ENCODE assay signal across 12 cellular contexts in the genomic region with DNA sequence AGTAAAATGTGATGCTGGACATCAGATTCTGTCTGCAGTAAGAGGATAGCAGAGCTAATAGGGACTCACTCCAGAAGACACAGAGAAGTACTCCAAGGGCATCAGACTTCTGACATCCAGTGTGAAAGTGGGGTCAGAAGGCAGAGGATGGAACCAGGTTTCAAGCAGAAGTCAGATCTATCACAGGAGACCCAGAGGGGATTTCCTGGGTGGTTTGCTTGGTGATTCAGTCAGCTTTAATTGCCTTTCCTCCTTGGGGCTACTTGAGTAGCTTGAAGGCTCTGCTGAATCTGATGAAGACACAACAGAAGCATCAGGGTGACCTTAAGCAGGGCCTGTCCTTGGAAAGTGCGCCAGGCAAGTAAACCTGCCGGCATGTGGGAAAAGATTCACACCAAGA.
DNase-seq lines count a peak whose midpoint lies in the region; ATAC-seq and TF ChIP-seq lines count a peak whose summit lies in the region.
"Had no signal": no experiment of that assay in that cellular context is flagged by ENCODE, and none has a peak within 500 bp of the region (broad histone marks: within the 10 kb centered on the region; RNA-seq: fewer than 3 reads in every experiment).

No MANE protein-coding gene starts in this region.

- no peaks in the 10 kb centered on the region for H3K27me3 ChIP-seq in CD4-positive, CD25-positive, alpha-beta regulatory T cell (ENCODE audit: control insufficient read depth, insufficient read depth, low read length)
- H3K27me3 ChIP-seq in right atrium auricular region (no peaks in the 10 kb centered on the region), GM23338 (ENCODE audit: insufficient read depth) (no peaks in the 10 kb centered on the region)
- H3K27me3 ChIP-seq: BE2C had no signal

- H3K4me2 ChIP-seq in GM23338, result no peak overlapping the region

- H3K36me3 Mint-ChIP-seq in CD4-positive, CD25-positive, alpha-beta regulatory T cell, result no peaks in the 10 kb centered on the region
- H3K36me3 Mint-ChIP-seq in GM23338 (ENCODE audit: low read depth), result no peaks in the 10 kb centered on the region

- H2AFZ ChIP-seq in GM23338, result no peak overlapping the region

- TF ChIP-seq CTCF in right atrium auricular region (IDR thresholded peaks at IDR 0.05) (no peak), GM23338 (conservative IDR thresholded peaks at IDR 0.05; ENCODE audit: low read depth in 2 of 2) (no peak), mucosa of descending colon (IDR thresholded peaks at IDR 0.05) (no peak)

- H3K9me3 Mint-ChIP-seq in CD4-positive, CD25-positive, alpha-beta regulatory T cell, result no peaks in the 10 kb centered on the region
- H3K9me3 Mint-ChIP-seq in GM23338, result no peaks in the 10 kb centered on the region

- H3K4me1 ChIP-seq in CD4-positive, CD25-positive, alpha-beta regulatory T cell (ENCODE audit: control insufficient read depth, insufficient read depth, low read length, poor library complexity, severe bottlenecking), result peaks cover 36% of the 10 kb centered on the region
- peaks cover 0 to 9% of the 10 kb centered on the region in 2 donors for H3K4me1 ChIP-seq in right atrium auricular region
- no peaks in the 10 kb centered on the region; the same call in 1 of the 2 replicates for H3K4me1 ChIP-seq in GM23338 (ENCODE audit: insufficient read depth)
- H3K4me1 ChIP-seq in mucosa of descending colon (ENCODE audit: low read depth), result no peaks in the 10 kb centered on the region
- H3K4me1 ChIP-seq: BE2C had no signal

- no peaks in the 10 kb centered on the region for H3K79me2 ChIP-seq in GM23338 (replicated peaks; ENCODE audit: insufficient read depth)

- H3K4me3 Mint-ChIP-seq in CD4-positive, CD25-positive, alpha-beta regulatory T cell, result peak overlapping the region; percentile 13 to 84 (median 68)
- no peak overlapping the region for H3K4me3 Mint-ChIP-seq in GM23338

- H4K20me1 ChIP-seq in GM23338 (replicated peaks; ENCODE audit: insufficient read depth), result no peaks in the 10 kb centered on the region

- H3K9me3 ChIP-seq in CD4-positive, CD25-positive, alpha-beta regulatory T cell (ENCODE audit: control insufficient read depth in 2 of 2, low read length in 2 of 2), result no peaks in the 10 kb centered on the region
- H3K9me3 ChIP-seq in right atrium auricular region (no peaks in the 10 kb centered on the region), mucosa of descending colon (no peaks in the 10 kb centered on the region)
- H3K9me3 ChIP-seq: BE2C had no signal

- H3K27me3 Mint-ChIP-seq in CD4-positive, CD25-positive, alpha-beta regulatory T cell, result no peaks in the 10 kb centered on the region
- H3K27me3 Mint-ChIP-seq in GM23338 (ENCODE audit: insufficient read depth, low read depth, poor library complexity), result peaks cover 9% of the 10 kb centered on the region

- H3K9me2 ChIP-seq in GM23338 (ENCODE audit: insufficient read depth), result no peaks in the 10 kb centered on the region

- H3K36me3 ChIP-seq in CD4-positive, CD25-positive, alpha-beta regulatory T cell (ENCODE audit: control insufficient read depth, insufficient read depth, low read length), result no peaks in the 10 kb centered on the region
- no peaks in the 10 kb centered on the region for H3K36me3 ChIP-seq in right atrium auricular region
- H3K36me3 ChIP-seq in GM23338 (ENCODE audit: insufficient read depth), result no peaks in the 10 kb centered on the region
- H3K36me3 ChIP-seq in mucosa of descending colon (ENCODE audit: low read depth), result no peaks in the 10 kb centered on the region
- H3K36me3 ChIP-seq: BE2C had no signal

- H3F3A ChIP-seq in GM23338 (replicated peaks; ENCODE audit: low read depth), result no peaks in the 10 kb centered on the region

- H3K27ac Mint-ChIP-seq in CD4-positive, CD25-positive, alpha-beta regulatory T cell, result peak overlapping the region; percentile 88 to 95 (median 95)
- no peak overlapping the region for H3K27ac Mint-ChIP-seq in GM23338

- H3K27ac ChIP-seq in CD4-positive, CD25-positive, alpha-beta regulatory T cell (ENCODE audit: insufficient read depth, low read length, poor library complexity, severe bottlenecking), result peak overlapping the region; percentile 27
- H3K27ac ChIP-seq in right atrium auricular region, result no peak overlapping the region
- H3K27ac ChIP-seq in GM23338 (ENCODE audit: low read depth), result no peak overlapping the region

- no peak overlapping the region for H3K4me3 ChIP-seq in CD4-positive, CD25-positive, alpha-beta regulatory T cell (ENCODE audit: low read depth, low read length)
- H3K4me3 ChIP-seq in right atrium auricular region (no peak overlapping the region), GM23338 (no peak overlapping the region), mucosa of descending colon (no peak overlapping the region)

- ATAC-seq in CD4-positive, CD25-positive, alpha-beta regulatory T cell (ENCODE audit: low read depth in 2 of 2), result peak; percentile 75 to 78
- ATAC-seq in GM18907 (IDR thresholded peaks at IDR 0.05; ENCODE audit: unreplicated experiment) (peak; percentile 87), HG03066 (IDR thresholded peaks at IDR 0.05; ENCODE audit: low read depth, unreplicated experiment) (peak; percentile 61), GM23338 (no peak), mucosa of descending colon (no peak)
- ATAC-seq: SK-N-SH treated with all-trans-retinoic acid at 6 μM for 48 hours had no signal

- peak in 2 of 3 donors; percentile 19 to 64 for DNase-seq in CD4-positive, CD25-positive, alpha-beta regulatory T cell
- DNase-seq in activated naive CD4-positive, alpha-beta T cell treated with anti-CD3 and anti-CD28 coated beads, Interleukin-2, amount 50 U/mL, for 16 hours, result peak; percentile 28
- DNase-seq in right atrium auricular region (ENCODE audit: low spot score) (no peak), NCI-H2107 (lab: John Stamatoyannopoulos, UW) (no peak), GM23338 (ENCODE audit: low spot score) (no peak), mucosa of descending colon (no peak)
- DNase-seq: aorta, BE2C, midbrain had no signal

- H3K4me1 Mint-ChIP-seq in CD4-positive, CD25-positive, alpha-beta regulatory T cell, result peaks cover 35 to 79% (median 54%) of the 10 kb centered on the region in 4 donors
- H3K4me1 Mint-ChIP-seq in GM23338, result peaks cover 11% of the 10 kb centered on the region

- intact Hi-C loops in mucosa of descending colon (cut with DNase I, micrococcal nuclease), result no loop called here

TF ChIP-seq in GM23338, 12 proteins besides CTCF, POLR2A, EP300 and RAD21 (continues in another document):
- TF ChIP-seq, protein P1, sequence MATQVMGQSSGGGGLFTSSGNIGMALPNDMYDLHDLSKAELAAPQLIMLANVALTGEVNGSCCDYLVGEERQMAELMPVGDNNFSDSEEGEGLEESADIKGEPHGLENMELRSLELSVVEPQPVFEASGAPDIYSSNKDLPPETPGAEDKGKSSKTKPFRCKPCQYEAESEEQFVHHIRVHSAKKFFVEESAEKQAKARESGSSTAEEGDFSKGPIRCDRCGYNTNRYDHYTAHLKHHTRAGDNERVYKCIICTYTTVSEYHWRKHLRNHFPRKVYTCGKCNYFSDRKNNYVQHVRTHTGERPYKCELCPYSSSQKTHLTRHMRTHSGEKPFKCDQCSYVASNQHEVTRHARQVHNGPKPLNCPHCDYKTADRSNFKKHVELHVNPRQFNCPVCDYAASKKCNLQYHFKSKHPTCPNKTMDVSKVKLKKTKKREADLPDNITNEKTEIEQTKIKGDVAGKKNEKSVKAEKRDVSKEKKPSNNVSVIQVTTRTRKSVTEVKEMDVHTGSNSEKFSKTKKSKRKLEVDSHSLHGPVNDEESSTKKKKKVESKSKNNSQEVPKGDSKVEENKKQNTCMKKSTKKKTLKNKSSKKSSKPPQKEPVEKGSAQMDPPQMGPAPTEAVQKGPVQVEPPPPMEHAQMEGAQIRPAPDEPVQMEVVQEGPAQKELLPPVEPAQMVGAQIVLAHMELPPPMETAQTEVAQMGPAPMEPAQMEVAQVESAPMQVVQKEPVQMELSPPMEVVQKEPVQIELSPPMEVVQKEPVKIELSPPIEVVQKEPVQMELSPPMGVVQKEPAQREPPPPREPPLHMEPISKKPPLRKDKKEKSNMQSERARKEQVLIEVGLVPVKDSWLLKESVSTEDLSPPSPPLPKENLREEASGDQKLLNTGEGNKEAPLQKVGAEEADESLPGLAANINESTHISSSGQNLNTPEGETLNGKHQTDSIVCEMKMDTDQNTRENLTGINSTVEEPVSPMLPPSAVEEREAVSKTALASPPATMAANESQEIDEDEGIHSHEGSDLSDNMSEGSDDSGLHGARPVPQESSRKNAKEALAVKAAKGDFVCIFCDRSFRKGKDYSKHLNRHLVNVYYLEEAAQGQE (IDR thresholded peaks at IDR 0.05; ENCODE audit: unreplicated experiment), result no peak
- TF ChIP-seq ZNF114 (CRISPR knock-in tag; IDR thresholded peaks at IDR 0.05), result no peak

Comparison
In these comparisons a context has a peak if more than half of its experiments do, and no peak if none do; other contexts are left out.
1. ATAC-seq: peak in CD4-positive, CD25-positive, alpha-beta regulatory T cell (2 of 2), GM18907 (single experiment) and HG03066 (single experiment); none in GM23338 (single experiment) and mucosa of descending colon (single experiment).
2. DNase-seq: peak in CD4-positive, CD25-positive, alpha-beta regulatory T cell (2 of 3) and activated naive CD4-positive, alpha-beta T cell treated with anti-CD3 and anti-CD28 coated beads, Interleukin-2, amount 50 U/mL, for 16 hours (single experiment); none in right atrium auricular region (single experiment), NCI-H2107 (single experiment), GM23338 (single experiment) and mucosa of descending colon (0 of 3).